In genomic region chr6:89239338-89239737, GRCh38 we compare ENCODE assay signal across 9 cellular contexts. TPM values are rescaled to one million over a fixed set of nuclear protein-coding genes. Genes with fewer than 3 reads are reported as not detected.
DNase-seq lines count a peak whose midpoint lies in the region; ATAC-seq and TF ChIP-seq lines count a peak whose summit lies in the region.
"Had no signal": no experiment of that assay in that cellular context is flagged by ENCODE, and none has a peak within 500 bp of the region (broad histone marks: within the 10 kb centered on the region; RNA-seq: fewer than 3 reads in every experiment).

No MANE protein-coding gene starts in this region.

- H3K9me3 Mint-ChIP-seq in type B pancreatic cell, result no peaks in the 10 kb centered on the region

- peaks cover 8% of the 10 kb centered on the region for H3K27me3 Mint-ChIP-seq in type B pancreatic cell

- no peak for ATAC-seq in GM21367 (IDR thresholded peaks at IDR 0.05; ENCODE audit: unreplicated experiment)

- peak; percentile 44 for DNase-seq in stimulated activated CD4-positive, alpha-beta T cell treated with anti-CD3 and anti-CD28 coated beads, Interleukin-15, amount 100 ng/mL, for 24 hours
- DNase-seq in stimulated activated CD4-positive, alpha-beta T cell treated with anti-CD3 and anti-CD28 coated beads, Interleukin-12 subunit alpha, Interleukin-12 subunit beta, amount 100 ng/mL, for 4 hours, result no peak
- peak; percentile 34 for DNase-seq in MV-4-11 (lab: John Stamatoyannopoulos, UW)
- DNase-seq in dermis blood vessel endothelial cell, result peak; percentile 44
- no peak for DNase-seq in type B pancreatic cell (ENCODE audit: extremely low spot score, unreplicated experiment)
- no peak for DNase-seq in NCI-H1417 treated with DMSO at 0.1 percent for 48 hours (lab: John Stamatoyannopoulos, UW)
- no peak for DNase-seq in medulla oblongata (ENCODE audit: extremely low spot score)
- DNase-seq: NCI-H2029 had no signal

- no peak overlapping the region for H3K27ac Mint-ChIP-seq in type B pancreatic cell

- H3K4me1 Mint-ChIP-seq in type B pancreatic cell (ENCODE audit: unreplicated experiment), result peaks cover 12% of the 10 kb centered on the region

- H3K36me3 Mint-ChIP-seq in type B pancreatic cell, result no peaks in the 10 kb centered on the region

- no peak overlapping the region for H3K4me3 Mint-ChIP-seq in type B pancreatic cell

- peak; percentile 63 for TF ChIP-seq CTCF in type B pancreatic cell (conservative IDR thresholded peaks at IDR 0.05)

RNA-seq across cellular contexts. Expression of gene GABRR1, which starts 22.2 kb away (rescaled TPM):
- total RNA-seq in dermis blood vessel endothelial cell (not detected in 2 replicates), type B pancreatic cell (ENCODE audit: low replicate concordance) (0.12 TPM in 1 of 2 replicates, not detected in the other)

Comparison
In these comparisons a context has a peak if more than half of its experiments do, and no peak if none do; other contexts are left out.
1. DNase-seq: peak in stimulated activated CD4-positive, alpha-beta T cell treated with anti-CD3 and anti-CD28 coated beads, Interleukin-15, amount 100 ng/mL, for 24 hours (single experiment), MV-4-11 (single experiment) and dermis blood vessel endothelial cell (single experiment); none in stimulated activated CD4-positive, alpha-beta T cell treated with anti-CD3 and anti-CD28 coated beads, Interleukin-12 subunit alpha, Interleukin-12 subunit beta, amount 100 ng/mL, for 4 hours (single experiment), type B pancreatic cell (single experiment), NCI-H1417 treated with DMSO at 0.1 percent for 48 hours (single experiment) and medulla oblongata (single experiment).